In the genomic region with DNA sequence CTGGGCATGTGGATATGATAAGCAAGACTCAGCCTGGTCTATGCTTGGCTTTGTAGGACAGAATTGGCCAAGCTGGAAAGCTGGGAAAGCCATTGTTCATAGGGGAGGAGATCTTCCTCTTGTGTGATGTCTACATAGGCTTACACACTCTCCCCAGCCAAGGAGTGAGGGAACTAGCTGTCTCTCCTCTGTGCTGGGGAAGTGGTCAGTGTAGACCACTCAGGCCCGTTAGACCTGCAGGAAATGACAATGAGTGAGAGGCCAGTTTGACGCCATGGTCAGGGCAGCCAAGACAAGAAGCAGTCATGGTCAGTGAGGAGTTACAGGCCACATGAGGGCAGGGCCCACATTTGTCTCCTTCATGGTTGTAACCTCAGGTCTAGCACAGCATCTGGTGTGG, we compare ENCODE assay signal across 37 cellular contexts.
"Had no signal": no experiment of that assay in that cellular context is flagged by ENCODE, and none has a peak within 500 bp of the region (broad histone marks: within the 10 kb centered on the region; RNA-seq: fewer than 3 reads in every experiment).

No MANE protein-coding gene starts in this region.

- H3K36me3 Mint-ChIP-seq: activated CD4-positive, alpha-beta memory T cell treated with anti-CD3 and anti-CD28 coated beads for 36 hours; activated naive CD4-positive, alpha-beta T cell treated with anti-CD3 and anti-CD28 coated beads, Interleukin-2, amount 50 U/mL, for 72 hours; activated naive CD8-positive, alpha-beta T cell treated with anti-CD3 and anti-CD28 coated beads for 36 hours; brain had no signal

- H3K4me3 ChIP-seq: adrenal gland, ascending aorta, cardiac muscle cell had no signal

- ATAC-seq: activated naive CD4-positive, alpha-beta T cell treated with anti-CD3 and anti-CD28 coated beads, Interleukin-2, amount 50 U/mL, for 72 hours; activated T-cell treated with anti-CD3 and anti-CD28 coated beads, Interleukin-2, amount 50 U/mL, for 4 hours; activated T-cell treated with anti-CD3 and anti-CD28 coated beads, Interleukin-2, amount 50 U/mL, for 72 hours; activated T-helper 17 cell treated with anti-CD3 and anti-CD28 coated beads, Interleukin-2, amount 50 U/mL, for 72 hours had no signal

- H3K36me3 ChIP-seq: adrenal gland, ascending aorta, cardiac muscle cell had no signal

- H3K4me1 Mint-ChIP-seq: activated B cell treated with CpG ODN at 0.5 μM for 24 hours; activated CD4-positive, alpha-beta T cell treated with anti-CD3 and anti-CD28 coated beads, Interleukin-2, amount 10 ng/mL, durations not matched to agents 24 days and 14 days; activated naive CD8-positive, alpha-beta T cell treated with anti-CD3 and anti-CD28 coated beads for 36 hours; activated T-helper 17 cell treated with anti-CD3 and anti-CD28 coated beads, Interleukin-2, amount 50 U/mL, for 72 hours; central memory CD8-positive, alpha-beta T cell had no signal

- H3K4me1 ChIP-seq: adrenal gland, ascending aorta had no signal

- H3K27me3 ChIP-seq: adrenal gland, ascending aorta, cardiac muscle cell had no signal

- H3K27me3 Mint-ChIP-seq: activated CD4-positive, alpha-beta memory T cell treated with anti-CD3 and anti-CD28 coated beads for 36 hours; activated naive CD8-positive, alpha-beta T cell treated with anti-CD3 and anti-CD28 coated beads for 36 hours; central memory CD8-positive, alpha-beta T cell had no signal

- H3K9me3 Mint-ChIP-seq: activated B cell treated with CpG ODN at 0.5 μM for 24 hours; activated CD4-positive, alpha-beta memory T cell treated with anti-CD3 and anti-CD28 coated beads for 36 hours; activated CD4-positive, alpha-beta T cell treated with anti-CD3 and anti-CD28 coated beads, Interleukin-2, amount 10 ng/mL, durations not matched to agents 24 days and 14 days; activated naive CD4-positive, alpha-beta T cell treated with anti-CD3 and anti-CD28 coated beads for 36 hours; activated naive CD4-positive, alpha-beta T cell treated with anti-CD3 and anti-CD28 coated beads, Interleukin-2, amount 50 U/mL, for 72 hours; activated naive CD8-positive, alpha-beta T cell treated with anti-CD3 and anti-CD28 coated beads for 36 hours; activated T-cell treated with anti-CD3 and anti-CD28 coated beads, Interleukin-2, amount 50 U/mL, for 4 hours; activated T-cell treated with anti-CD3 and anti-CD28 coated beads, Interleukin-2, amount 50 U/mL, for 72 hours; activated T-helper 1 cell treated with anti-CD3 and anti-CD28 coated beads, Interleukin-12 subunit alpha, Interleukin-12 subunit beta, Interleukin-2, Interleukin-4 antibody, amounts not matched to agents 30 ng/mL and 10 ng/mL and 1 ng/mL, durations not matched to agents 14 hours and 24 hours and 36 hours; activated T-helper 17 cell treated with anti-CD3 and anti-CD28 coated beads, Interleukin-2, amount 50 U/mL, for 72 hours; brain; central memory CD8-positive, alpha-beta T cell; T-helper 1 cell treated with Interleukin-12 subunit alpha and Interleukin-12 subunit beta and Interleukin-4 antibody, amounts not matched to agents 30 μg/mL and 1 μg/mL, for 36 hours; T-helper 2 cell treated with Interferon-gamma antibody and Interleukin-4, amounts not matched to agents 5 μg/mL and 100 μg/mL, for 36 hours had no signal

- H3K9me3 ChIP-seq: adrenal gland had no signal

- H3K27ac Mint-ChIP-seq: activated B cell treated with CpG ODN at 0.5 μM for 24 hours; activated CD4-positive, alpha-beta memory T cell treated with anti-CD3 and anti-CD28 coated beads for 36 hours; activated CD4-positive, alpha-beta T cell treated with anti-CD3 and anti-CD28 coated beads, Interleukin-2, amount 10 ng/mL, durations not matched to agents 24 days and 14 days; activated naive CD4-positive, alpha-beta T cell treated with anti-CD3 and anti-CD28 coated beads for 36 hours; activated naive CD4-positive, alpha-beta T cell treated with anti-CD3 and anti-CD28 coated beads, Interleukin-2, amount 50 U/mL, for 72 hours; activated naive CD8-positive, alpha-beta T cell treated with anti-CD3 and anti-CD28 coated beads for 36 hours; activated T-cell treated with anti-CD3 and anti-CD28 coated beads, Interleukin-2, amount 50 U/mL, for 72 hours; activated T-helper 1 cell treated with anti-CD3 and anti-CD28 coated beads, Interleukin-12 subunit alpha, Interleukin-12 subunit beta, Interleukin-2, Interleukin-4 antibody, amounts not matched to agents 30 ng/mL and 10 ng/mL and 1 ng/mL, durations not matched to agents 14 hours and 24 hours and 36 hours; activated T-helper 17 cell treated with anti-CD3 and anti-CD28 coated beads, Interleukin-2, amount 50 U/mL, for 72 hours; brain; T-helper 1 cell treated with Interleukin-12 subunit alpha and Interleukin-12 subunit beta and Interleukin-4 antibody, amounts not matched to agents 30 μg/mL and 1 μg/mL, for 36 hours; T-helper 2 cell treated with Interferon-gamma antibody and Interleukin-4, amounts not matched to agents 5 μg/mL and 100 μg/mL, for 36 hours had no signal

- DNase-seq: activated B cell treated with CpG ODN at 0.5 μM for 24 hours; activated CD4-positive, alpha-beta memory T cell treated with anti-CD3 and anti-CD28 coated beads for 36 hours; activated CD4-positive, alpha-beta T cell treated with anti-CD3 and anti-CD28 coated beads for 4 hours; activated CD4-positive, alpha-beta T cell treated with anti-CD3 and anti-CD28 coated beads, Interleukin-2, amount 10 ng/mL, durations not matched to agents 24 days and 14 days; activated CD4-positive, alpha-beta T cell treated with anti-CD3 and anti-CD28 coated beads, Interleukin-2, amount 50 U/mL, for 1 hour; activated CD4-positive, alpha-beta T cell treated with anti-CD3 and anti-CD28 coated beads, Interleukin-2, amount 50 U/mL, for 4 hours; activated CD4-positive, CD25-positive, alpha-beta regulatory T cell treated with anti-CD3 and anti-CD28 coated beads, Interleukin-2, amount 50 U/mL, for 72 hours; activated CD8-positive, alpha-beta memory T cell treated with anti-CD3 and anti-CD28 coated beads, Interleukin-2, amount 50 U/mL, for 4 hours; activated effector memory CD4-positive, alpha-beta T cell treated with anti-CD3 and anti-CD28 coated beads, Interleukin-2, amount 50 U/mL, for 16 hours; activated gamma-delta T cell treated with Interleukin-2 at 50 U/mL for 16 hours; activated naive CD4-positive, alpha-beta T cell; activated naive CD4-positive, alpha-beta T cell treated with anti-CD3 and anti-CD28 coated beads for 36 hours; activated naive CD4-positive, alpha-beta T cell treated with anti-CD3 and anti-CD28 coated beads, Interleukin-2, amount 50 U/mL, for 16 hours; activated naive CD8-positive, alpha-beta T cell treated with anti-CD3 and anti-CD28 coated beads for 36 hours; activated T-cell treated with anti-CD3 and anti-CD28 coated beads for 4 hours; activated T-cell treated with anti-CD3 and anti-CD28 coated beads, Interleukin-2, amount 50 U/mL, for 1 hour; activated T-cell treated with anti-CD3 and anti-CD28 coated beads, Interleukin-2, amount 50 U/mL, for 4 hours; activated T-cell treated with anti-CD3 and anti-CD28 coated beads, Interleukin-2, amount 50 U/mL, for 72 hours; adrenal gland; amniotic stem cell; anterior cingulate cortex; caudate nucleus; cerebellar nuclear complex; SW 1271; T-helper 1 cell; T-helper 2 cell; T-helper 9 cell had no signal

- H3K4me3 Mint-ChIP-seq: activated B cell treated with CpG ODN at 0.5 μM for 24 hours; activated CD4-positive, alpha-beta memory T cell treated with anti-CD3 and anti-CD28 coated beads for 36 hours; activated CD4-positive, alpha-beta T cell treated with anti-CD3 and anti-CD28 coated beads, Interleukin-2, amount 10 ng/mL, durations not matched to agents 24 days and 14 days; activated naive CD4-positive, alpha-beta T cell treated with anti-CD3 and anti-CD28 coated beads for 36 hours; activated naive CD8-positive, alpha-beta T cell treated with anti-CD3 and anti-CD28 coated beads for 36 hours; activated T-cell treated with anti-CD3 and anti-CD28 coated beads, Interleukin-2, amount 50 U/mL, for 4 hours; activated T-cell treated with anti-CD3 and anti-CD28 coated beads, Interleukin-2, amount 50 U/mL, for 72 hours; activated T-helper 1 cell treated with anti-CD3 and anti-CD28 coated beads, Interleukin-12 subunit alpha, Interleukin-12 subunit beta, Interleukin-2, Interleukin-4 antibody, amounts not matched to agents 30 ng/mL and 10 ng/mL and 1 ng/mL, durations not matched to agents 14 hours and 24 hours and 36 hours; activated T-helper 17 cell treated with anti-CD3 and anti-CD28 coated beads, Interleukin-2, amount 50 U/mL, for 72 hours; brain; central memory CD8-positive, alpha-beta T cell; T-helper 1 cell treated with Interleukin-12 subunit alpha and Interleukin-12 subunit beta and Interleukin-4 antibody, amounts not matched to agents 30 μg/mL and 1 μg/mL, for 36 hours; T-helper 2 cell treated with Interferon-gamma antibody and Interleukin-4, amounts not matched to agents 5 μg/mL and 100 μg/mL, for 36 hours had no signal

- H3K27ac ChIP-seq: adrenal gland, ascending aorta, cardiac muscle cell, VCaP had no signal
